ENCODE assay signal across 1 cellular context in genomic region chr9:129716091-129716490, GRCh38.
TF ChIP-seq lines count a peak whose summit lies in the region.

No MANE protein-coding gene starts in this region.

TF ChIP-seq in IMR-90, 13 proteins besides CTCF, POLR2A, EP300 and RAD21 (continued from another document):
- TF ChIP-seq USF2 (IDR thresholded peaks at IDR 0.05; ENCODE audit: low read depth, low read length) (peak; percentile 24; the same call in 1 of the 2 replicates), ELK1 (IDR thresholded peaks at IDR 0.05; ENCODE audit: borderline replicate concordance, low read depth, low read length) (no peak)
